Comparison of ENCODE assay signal across 11 cellular contexts in genomic region chr3:68428495-68428894, GRCh38.
"Had no signal": no experiment of that assay in that cellular context is flagged by ENCODE, and none has a peak within 500 bp of the region (broad histone marks: within the 10 kb centered on the region; RNA-seq: fewer than 3 reads in every experiment).

No MANE protein-coding gene starts in this region.

- H3K27ac ChIP-seq: GM23248 had no signal

- H3K9ac ChIP-seq: GM23248 had no signal

- H3K4me1 ChIP-seq: HAP-1 had no signal

- H3K4me2 ChIP-seq: GM23338 had no signal

- H3K9me3 ChIP-seq: HAP-1 had no signal

- FAIRE-seq: H1, H54 had no signal

- DNase-seq: GM23248, GOT3, H7, H9, HCEC 1CT, HFFc6 had no signal

- H2AFZ ChIP-seq: GM23248, GM23338 had no signal

- ATAC-seq: GM23338, HCT116 had no signal

- H3K36me3 ChIP-seq: HAP-1 had no signal

- H3K4me3 ChIP-seq: GM23248, GM23338, HAP-1 had no signal
